Comparison of ENCODE assay signal across 8 cellular contexts in the genomic region with DNA sequence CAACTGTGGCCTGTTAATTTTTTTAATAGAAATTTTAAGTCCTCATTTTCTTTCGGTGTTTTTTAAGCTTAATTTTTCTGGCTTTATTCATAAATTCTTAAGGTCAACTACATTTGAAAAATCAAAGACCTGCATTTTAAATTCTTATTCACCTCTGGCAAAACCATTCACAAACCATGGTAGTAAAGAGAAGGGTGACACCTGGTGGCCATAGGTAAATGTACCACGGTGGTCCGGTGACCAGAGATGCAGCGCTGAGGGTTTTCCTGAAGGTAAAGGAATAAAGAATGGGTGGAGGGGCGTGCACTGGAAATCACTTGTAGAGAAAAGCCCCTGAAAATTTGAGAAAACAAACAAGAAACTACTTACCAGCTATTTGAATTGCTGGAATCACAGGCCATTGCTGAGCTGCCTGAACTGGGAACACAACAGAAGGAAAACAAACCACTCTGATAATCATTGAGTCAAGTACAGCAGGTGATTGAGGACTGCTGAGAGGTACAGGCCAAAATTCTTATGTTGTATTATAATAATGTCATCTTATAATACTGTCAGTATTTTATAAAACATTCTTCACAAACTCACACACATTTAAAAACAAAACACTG. TPM values are rescaled to one million over a fixed set of nuclear protein-coding genes. Genes with fewer than 3 reads are reported as not detected.
DNase-seq lines count a peak whose midpoint lies in the region; ATAC-seq and TF ChIP-seq lines count a peak whose summit lies in the region.

No MANE protein-coding gene starts in this region.

- no peaks in the 10 kb centered on the region for H3K9me3 ChIP-seq in left lung

- intact Hi-C loops in left lung (cut with DNase I) = loop anchor here in 1 of 2 donors (5.0 kb wide), 1 partner anchor 35 kb away; no protein-coding TSS in a partner anchor

- H3K4me3 ChIP-seq in AG09309 (ENCODE audit: control insufficient read depth, low read depth, low read length) = no peak overlapping the region
- H3K4me3 ChIP-seq in left lung = no peak overlapping the region

- H3K36me3 ChIP-seq in left lung = no peaks in the 10 kb centered on the region

- no peak overlapping the region for H3K27ac ChIP-seq in left lung

- DNase-seq in AG09309 (ENCODE audit: low read depth) = no peak
- DNase-seq in GM20000 (ENCODE audit: low spot score) = peak; percentile 35
- peak; percentile 75 for DNase-seq in NCI-H2196 (lab: John Stamatoyannopoulos, UW; ENCODE audit: unreplicated experiment)
- DNase-seq in cerebellar cortex (ENCODE audit: low spot score) = peak; percentile 81
- peak in 1 of 2 donors; percentile 54 for DNase-seq in left lung
- peak; percentile 25 to 43 (median 42) for DNase-seq in stimulated activated CD4-positive, alpha-beta T cell treated with anti-CD3 and anti-CD28 coated beads, TNF-alpha, amount 100 ng/mL, for 1 hour (ENCODE audit: low read depth in 3 of 3, low spot score in 1 of 3)

- H3K27me3 ChIP-seq in left lung = no peaks in the 10 kb centered on the region

- ATAC-seq in activated CD4-positive, CD25-positive, alpha-beta regulatory T cell treated with anti-CD3 and anti-CD28 coated beads, Interleukin-2, amount 50 U/mL, for 24 hours = peak; percentile 73 to 76
- ATAC-seq in left lung = peak; percentile 96
- no peak for ATAC-seq in HG02970 (IDR thresholded peaks at IDR 0.05; ENCODE audit: low FRiP score, unreplicated experiment)

- H3K4me1 ChIP-seq in left lung = peaks cover 0 to 6% of the 10 kb centered on the region in 2 donors

- TF ChIP-seq CTCF in AG09309 (IDR thresholded peaks at IDR 0.05; ENCODE audit: control insufficient read depth, insufficient read depth, low read depth, low read length, missing control alignments) = peak; percentile 60
- TF ChIP-seq CTCF in GM20000 (IDR thresholded peaks at IDR 0.05; ENCODE audit: extremely low read depth, missing control alignments) = peak; percentile 51
- peak; percentile 69 to 77 for TF ChIP-seq CTCF in left lung (IDR thresholded peaks at IDR 0.05)

RNA-seq across cellular contexts. Expression of a gene that starts 10.1 kb away (rescaled TPM):
- total RNA-seq in left lung = 10 to 100 TPM; 11.8 to 12.7 TPM
